Comparison of ENCODE assay signal across 8 cellular contexts in genomic region chr1:8424539-8425116, GRCh38.
DNase-seq lines count a peak whose midpoint lies in the region; ATAC-seq and TF ChIP-seq lines count a peak whose summit lies in the region.

No MANE protein-coding gene starts in this region.

- H3K27ac Mint-ChIP-seq in activated CD4-positive, alpha-beta T cell treated with anti-CD3 and anti-CD28 coated beads, Interleukin-2, amount 10 ng/mL, durations not matched to agents 7 days and 5 days = peak overlapping the region; percentile 97
- H3K27ac Mint-ChIP-seq in endodermal cell = peak overlapping the region; percentile 94

- H3K4me1 ChIP-seq in endodermal cell (ENCODE audit: control insufficient read depth, insufficient read depth, low read length) = peaks cover 4% of the 10 kb centered on the region
- peaks cover 44% of the 10 kb centered on the region for H3K4me1 ChIP-seq in mucosa of stomach (ENCODE audit: control insufficient read depth, insufficient read depth, low read length)
- peaks cover 0 to 73% (median 55%) of the 10 kb centered on the region in 4 donors for H3K4me1 ChIP-seq in tibial nerve

- H3K36me3 ChIP-seq in MG63 (peaks cover 26% of the 10 kb centered on the region), endodermal cell (ENCODE audit: control insufficient read depth, insufficient read depth, low read length) (peaks cover 23% of the 10 kb centered on the region), mucosa of stomach (ENCODE audit: control insufficient read depth, insufficient read depth, low read length) (no peaks in the 10 kb centered on the region), tibial nerve (peaks cover 0 to 8% (median 0%) of the 10 kb centered on the region in 3 donors)

- no peaks in the 10 kb centered on the region for H3K27me3 Mint-ChIP-seq in activated CD4-positive, alpha-beta T cell treated with anti-CD3 and anti-CD28 coated beads, Interleukin-2, amount 10 ng/mL, durations not matched to agents 7 days and 5 days
- H3K27me3 Mint-ChIP-seq in endodermal cell (ENCODE audit: insufficient read depth) = no peaks in the 10 kb centered on the region

- WGBS in endodermal cell (ENCODE audit: insufficient coverage in 1 of 2, insufficient read length in 1 of 2), 2 experiments = 36 to 50% methylated on average over 8 to 9 of the region's 9 CpGs
- WGBS in tibial nerve, 2 donors = 33 to 38% methylated on average over 9 of the region's 9 CpGs

- H3K4me1 Mint-ChIP-seq in activated CD4-positive, alpha-beta T cell treated with anti-CD3 and anti-CD28 coated beads, Interleukin-2, amount 10 ng/mL, durations not matched to agents 7 days and 5 days = peaks cover 51% of the 10 kb centered on the region
- peaks cover 24% of the 10 kb centered on the region for H3K4me1 Mint-ChIP-seq in endodermal cell

- H3K27me3 ChIP-seq in MG63 (no peaks in the 10 kb centered on the region), endodermal cell (ENCODE audit: control insufficient read depth, insufficient read depth, low read length, poor library complexity, severe bottlenecking) (no peaks in the 10 kb centered on the region), mucosa of stomach (ENCODE audit: control insufficient read depth, insufficient read depth, low read length) (no peaks in the 10 kb centered on the region), tibial nerve (no peaks in the 10 kb centered on the region)

- ATAC-seq in GM18505 (IDR thresholded peaks at IDR 0.05; ENCODE audit: unreplicated experiment) = no peak

- H3K9ac ChIP-seq in endodermal cell (ENCODE audit: extremely low read depth, low read length, poor library complexity, severe bottlenecking) (peak overlapping the region; percentile 55), mucosa of stomach (ENCODE audit: low read length) (peak overlapping the region; percentile 77)

- H3K4me3 ChIP-seq in MG63 (peak overlapping the region; percentile 58), endodermal cell (ENCODE audit: low read length) (peak overlapping the region; percentile 44), mucosa of stomach (ENCODE audit: low read length) (peak overlapping the region; percentile 64), tibial nerve (peak overlapping the region; percentile 66 to 95 (median 86))

- no peaks in the 10 kb centered on the region for H3K9me3 Mint-ChIP-seq in activated CD4-positive, alpha-beta T cell treated with anti-CD3 and anti-CD28 coated beads, Interleukin-2, amount 10 ng/mL, durations not matched to agents 7 days and 5 days
- no peaks in the 10 kb centered on the region for H3K9me3 Mint-ChIP-seq in endodermal cell

- CTCF ChIA-PET in activated CD4-positive, alpha-beta T cell treated with anti-CD3 and anti-CD28 coated beads, Interleukin-2, amount 10 ng/mL, durations not matched to agents 7 days and 5 days (lab: Charles Lee) = interaction anchor here (0.6 to 1.3 kb wide), 3 partner anchors 14 to 1056 kb away, joined by 3 to 6 read pairs (median 3); no protein-coding TSS in a partner anchor

- POLR2A ChIA-PET in activated CD4-positive, alpha-beta T cell treated with anti-CD3 and anti-CD28 coated beads, Interleukin-2, amount 10 ng/mL, durations not matched to agents 7 days and 5 days (lab: Charles Lee) = no interaction called here

- H3K27ac ChIP-seq in endodermal cell (ENCODE audit: low read depth, low read length) (peak overlapping the region; percentile 80), tibial nerve (peak overlapping the region; percentile 91 to 99 (median 98))

- TF ChIP-seq EP300 in tibial nerve (IDR thresholded peaks at IDR 0.05) = peak in 1 of 2 donors; percentile 53

- no peaks in the 10 kb centered on the region for H3K9me3 ChIP-seq in MG63
- H3K9me3 ChIP-seq in endodermal cell (ENCODE audit: control insufficient read depth, low read length) = no peaks in the 10 kb centered on the region
- H3K9me3 ChIP-seq in mucosa of stomach (ENCODE audit: control insufficient read depth, low read length) = no peaks in the 10 kb centered on the region
- H3K9me3 ChIP-seq in tibial nerve = no peaks in the 10 kb centered on the region

- TF ChIP-seq POLR2A in GM18505 (IDR thresholded peaks at IDR 0.05; ENCODE audit: borderline replicate concordance, extremely low read depth, insufficient read depth, insufficient read length) (peak; percentile 34), tibial nerve (IDR thresholded peaks at IDR 0.05) (no peak)

- DNase-seq in MG63 (no peak), endodermal cell (peak; percentile 89), tibial nerve (ENCODE audit: low spot score in 2 of 2) (peak in 1 of 2 donors; percentile 35), occipital lobe (lab: John Stamatoyannopoulos, UW) (no peak)
- DNase-seq in activated CD4-positive, alpha-beta T cell treated with anti-CD3 and anti-CD28 coated beads, Interleukin-2, amount 10 ng/mL, durations not matched to agents 7 days and 5 days = peak; percentile 64
- DNase-seq in NK-92 treated with Interleukin-12 subunit alpha and Interleukin-12 subunit beta, amount 100 ng/mL, for 24 hours (lab: John Stamatoyannopoulos, UW) = no peak

- TF ChIP-seq CTCF in endodermal cell (conservative IDR thresholded peaks at IDR 0.05) (no peak), tibial nerve (IDR thresholded peaks at IDR 0.05) (no peak)

- H3K36me3 Mint-ChIP-seq in activated CD4-positive, alpha-beta T cell treated with anti-CD3 and anti-CD28 coated beads, Interleukin-2, amount 10 ng/mL, durations not matched to agents 7 days and 5 days (ENCODE audit: low read depth) = peaks cover 24% of the 10 kb centered on the region
- peaks cover 4% of the 10 kb centered on the region for H3K36me3 Mint-ChIP-seq in endodermal cell (ENCODE audit: low read depth)

- H3K4me3 Mint-ChIP-seq in activated CD4-positive, alpha-beta T cell treated with anti-CD3 and anti-CD28 coated beads, Interleukin-2, amount 10 ng/mL, durations not matched to agents 7 days and 5 days = peak overlapping the region; percentile 84
- no peak overlapping the region for H3K4me3 Mint-ChIP-seq in endodermal cell

Comparison
In these comparisons a context has a peak if more than half of its experiments do, and no peak if none do; other contexts are left out.
1. DNase-seq: peak in activated CD4-positive, alpha-beta T cell treated with anti-CD3 and anti-CD28 coated beads, Interleukin-2, amount 10 ng/mL, durations not matched to agents 7 days and 5 days (single experiment) and endodermal cell (single experiment); none in MG63 (single experiment), occipital lobe (single experiment) and NK-92 treated with Interleukin-12 subunit alpha and Interleukin-12 subunit beta, amount 100 ng/mL, for 24 hours (single experiment).
2. Peak in every context shown above with its lines, with median percentiles within 50 percentile points of each other: H3K4me3 ChIP-seq.